Comparison of ENCODE assay signal across 20 cellular contexts in the genomic region with DNA sequence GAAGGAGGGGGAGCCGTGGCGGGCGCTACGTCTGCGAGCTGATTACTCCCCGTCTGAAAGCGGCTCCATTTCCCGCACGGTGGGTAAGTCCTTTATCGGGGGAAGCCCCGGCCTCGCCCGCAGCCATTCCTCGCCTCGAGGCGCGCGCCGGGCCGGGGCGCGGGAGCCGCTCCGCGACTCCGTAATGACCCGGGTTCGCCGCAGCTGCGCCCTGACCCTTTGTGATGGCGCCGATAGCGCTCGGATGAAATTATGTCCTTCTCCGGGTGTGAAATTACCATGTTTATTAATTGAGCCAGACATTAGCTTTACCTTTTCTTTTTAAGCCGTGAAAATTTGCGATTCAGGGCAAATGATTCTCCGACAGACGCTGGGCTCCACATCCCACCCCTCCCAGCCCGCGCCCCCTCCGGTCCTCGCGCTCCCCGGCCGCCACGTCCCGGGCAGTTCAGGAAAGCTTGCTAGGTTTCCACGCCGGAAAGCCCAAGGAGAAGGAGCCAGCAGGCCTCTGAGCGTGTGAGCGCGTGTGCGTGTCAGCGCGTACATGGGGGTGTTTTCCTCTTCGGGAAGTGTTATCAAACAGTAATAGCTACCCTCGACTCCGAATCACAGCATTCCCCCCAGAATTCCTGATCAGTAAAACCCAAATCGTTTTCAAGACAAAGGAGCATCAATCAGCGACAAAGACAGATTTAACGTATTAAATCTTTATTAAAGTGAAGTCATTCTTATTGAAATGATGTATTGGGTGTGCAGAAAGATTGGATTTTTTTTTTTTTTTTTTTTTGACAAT. TPM values are rescaled to one million over a fixed set of nuclear protein-coding genes. Genes with fewer than 3 reads are reported as not detected.
DNase-seq lines count a peak whose midpoint lies in the region; ATAC-seq and TF ChIP-seq lines count a peak whose summit lies in the region.
"Had no signal": no experiment of that assay in that cellular context is flagged by ENCODE, and none has a peak within 500 bp of the region (broad histone marks: within the 10 kb centered on the region; RNA-seq: fewer than 3 reads in every experiment).

No MANE protein-coding gene starts in this region.

- peak overlapping the region; percentile 6 for H3K27ac ChIP-seq in foreskin keratinocyte
- no peak overlapping the region for H3K27ac ChIP-seq in neural progenitor cell
- H3K27ac ChIP-seq in aorta (ENCODE audit: low read depth in 1 of 2, low read length in 2 of 2): no peak overlapping the region
- H3K27ac ChIP-seq in PC-9: no peak overlapping the region
- H3K27ac ChIP-seq: BLaER1, transverse colon had no signal

- intact Hi-C loops in aorta (cut with DNase I): no loop called here
- intact Hi-C loops in PC-9 (cut with micrococcal nuclease; ENCODE audit: unreplicated experiment): no loop called here

- H2AFZ ChIP-seq in neural progenitor cell (replicated peaks): no peak overlapping the region
- no peak overlapping the region for H2AFZ ChIP-seq in PC-9

- POLR2A ChIA-PET in PC-9 (lab: Charles Lee; ENCODE audit: unreplicated experiment): no interaction called here

- peaks cover 69% of the 10 kb centered on the region for H3F3A ChIP-seq in neural progenitor cell (ENCODE audit: low read depth)
- H3F3A ChIP-seq in PC-9 (ENCODE audit: insufficient read depth, low read depth): no peaks in the 10 kb centered on the region

- CTCF ChIA-PET in PC-9 (lab: Charles Lee): no interaction called here

- H3K27me3 ChIP-seq in foreskin keratinocyte (no peaks in the 10 kb centered on the region), neural progenitor cell (peaks cover 100% of the 10 kb centered on the region), aorta (ENCODE audit: control insufficient read depth in 1 of 2, insufficient read depth in 2 of 2, low read length in 1 of 2) (no peaks in the 10 kb centered on the region), PC-9 (ENCODE audit: insufficient read depth, low read depth) (no peaks in the 10 kb centered on the region)

- H3K4me2 ChIP-seq in neural progenitor cell (peak overlapping the region; percentile 18), PC-9 (no peak overlapping the region)
- H3K4me2 ChIP-seq: BLaER1 had no signal

- H3K79me2 ChIP-seq in neural progenitor cell (ENCODE audit: low read depth) (no peaks in the 10 kb centered on the region), PC-9 (ENCODE audit: low read depth) (no peaks in the 10 kb centered on the region)

- WGBS in aorta, 2 donors: 9 to 11% methylated on average over 60 to 62 of the region's 62 CpGs

- no peak overlapping the region for H3K4me3 Mint-ChIP-seq in T-helper 2 cell treated with Interferon-gamma antibody and Interleukin-4, amounts not matched to agents 5 μg/mL and 100 μg/mL, for 36 hours
- H3K4me3 Mint-ChIP-seq in IgD-negative memory B cell: peak overlapping the region in 3 of 4 donors; percentile 32 to 75 (median 63)
- peak overlapping the region; percentile 27 for H3K4me3 Mint-ChIP-seq in neural progenitor cell
- H3K4me3 Mint-ChIP-seq in activated T-cell treated with anti-CD3 and anti-CD28 coated beads, Interleukin-2, amount 50 U/mL, for 72 hours: peak overlapping the region in 1 of 2 donors; percentile 0
- H3K4me3 Mint-ChIP-seq: activated naive CD8-positive, alpha-beta T cell; natural killer cell; stimulated activated effector memory CD8-positive, alpha-beta T cell treated with anti-CD3 and anti-CD28 coated beads, Interleukin-12 subunit alpha, Interleukin-12 subunit beta, amount 100 ng/mL, for 72 hours had no signal

- H3K4me3 ChIP-seq in neural progenitor cell (no peak overlapping the region), aorta (ENCODE audit: low read length in 2 of 2) (no peak overlapping the region), PC-9 (no peak overlapping the region)
- H3K4me3 ChIP-seq: BLaER1, lung, transverse colon had no signal

- ATAC-seq in foreskin keratinocyte (no peak), aorta (ENCODE audit: low FRiP score) (no peak)
- ATAC-seq in activated T-cell treated with anti-CD3 and anti-CD28 coated beads, Interleukin-2, amount 50 U/mL, for 72 hours (replicated peaks in 1 of 2): no peak
- ATAC-seq: natural killer cell; stimulated activated effector memory CD8-positive, alpha-beta T cell treated with anti-CD3 and anti-CD28 coated beads, Interleukin-12 subunit alpha, Interleukin-12 subunit beta, amount 100 ng/mL, for 72 hours had no signal

- peaks cover 10% of the 10 kb centered on the region for H3K36me3 Mint-ChIP-seq in T-helper 2 cell treated with Interferon-gamma antibody and Interleukin-4, amounts not matched to agents 5 μg/mL and 100 μg/mL, for 36 hours (ENCODE audit: low read depth)
- H3K36me3 Mint-ChIP-seq in IgD-negative memory B cell (peaks cover 7% of the 10 kb centered on the region), neural progenitor cell (no peaks in the 10 kb centered on the region)
- peaks cover 8 to 16% of the 10 kb centered on the region in 2 donors for H3K36me3 Mint-ChIP-seq in activated T-cell treated with anti-CD3 and anti-CD28 coated beads, Interleukin-2, amount 50 U/mL, for 72 hours (ENCODE audit: insufficient read depth in 2 of 2)
- H3K36me3 Mint-ChIP-seq: stimulated activated effector memory CD8-positive, alpha-beta T cell treated with anti-CD3 and anti-CD28 coated beads, Interleukin-12 subunit alpha, Interleukin-12 subunit beta, amount 100 ng/mL, for 72 hours had no signal

- no peak for DNase-seq in T-helper 2 cell treated with Interferon-gamma antibody and Interleukin-4, amounts not matched to agents 5 μg/mL and 100 μg/mL, for 36 hours (ENCODE audit: low spot score)
- DNase-seq in T-helper 2 cell (no peak), foreskin keratinocyte (no peak), neural progenitor cell (ENCODE audit: low spot score) (peak; percentile 69), aorta (no peak), PC-9 (no peak)
- no peak for DNase-seq in activated T-cell treated with anti-CD3 and anti-CD28 coated beads, Interleukin-2, amount 50 U/mL, for 72 hours
- DNase-seq: activated CD4-positive, alpha-beta T cell treated with anti-CD3 and anti-CD28 coated beads for 4 hours; Kasumi-1; natural killer cell; NCI-H1105; NCI-H2107; SIG-M5; T-helper 9 cell; transverse colon had no signal

- H3K9me2 ChIP-seq in PC-9 (ENCODE audit: insufficient read depth): no peaks in the 10 kb centered on the region

- no peak for TF ChIP-seq CTCF in foreskin keratinocyte (conservative IDR thresholded peaks at IDR 0.05)
- TF ChIP-seq CTCF in neural progenitor cell (IDR thresholded peaks at IDR 0.05): no peak
- no peak for TF ChIP-seq CTCF in PC-9 (conservative IDR thresholded peaks at IDR 0.05)

- H3K4me1 ChIP-seq in foreskin keratinocyte (peaks cover 4% of the 10 kb centered on the region), neural progenitor cell (peaks cover 33% of the 10 kb centered on the region), aorta (ENCODE audit: control insufficient read depth in 1 of 2, insufficient read depth in 2 of 2, low read length in 2 of 2) (no peaks in the 10 kb centered on the region), PC-9 (replicated peaks; ENCODE audit: insufficient read depth) (0 out of 2 replicates have a peak, but pooled peaks cover 5% of the 10 kb centered on the region)

- H3K9me3 ChIP-seq in neural progenitor cell (ENCODE audit: low read depth): no peaks in the 10 kb centered on the region
- H3K9me3 ChIP-seq in aorta (ENCODE audit: control insufficient read depth, low read length): peaks cover 6% of the 10 kb centered on the region
- no peaks in the 10 kb centered on the region for H3K9me3 ChIP-seq in PC-9 (ENCODE audit: insufficient read depth, low read depth)
- H3K9me3 ChIP-seq: transverse colon had no signal

- H3K9me3 Mint-ChIP-seq in T-helper 2 cell treated with Interferon-gamma antibody and Interleukin-4, amounts not matched to agents 5 μg/mL and 100 μg/mL, for 36 hours: peaks cover 9% of the 10 kb centered on the region
- H3K9me3 Mint-ChIP-seq in IgD-negative memory B cell (peaks cover 0 to 28% (median 10%) of the 10 kb centered on the region in 3 donors), neural progenitor cell (peaks cover 3% of the 10 kb centered on the region)
- peaks cover 5 to 7% of the 10 kb centered on the region in 2 donors for H3K9me3 Mint-ChIP-seq in activated T-cell treated with anti-CD3 and anti-CD28 coated beads, Interleukin-2, amount 50 U/mL, for 72 hours

- peaks cover 91% of the 10 kb centered on the region for H3K27me3 Mint-ChIP-seq in T-helper 2 cell treated with Interferon-gamma antibody and Interleukin-4, amounts not matched to agents 5 μg/mL and 100 μg/mL, for 36 hours (ENCODE audit: low read depth)
- H3K27me3 Mint-ChIP-seq in IgD-negative memory B cell (peaks cover 83% of the 10 kb centered on the region), neural progenitor cell (ENCODE audit: insufficient read depth, low read depth) (peaks cover 94% of the 10 kb centered on the region)
- peaks cover 94% of the 10 kb centered on the region for H3K27me3 Mint-ChIP-seq in activated T-cell treated with anti-CD3 and anti-CD28 coated beads, Interleukin-2, amount 50 U/mL, for 72 hours (ENCODE audit: low read depth)

- peaks cover 4% of the 10 kb centered on the region for H3K4me1 Mint-ChIP-seq in T-helper 2 cell treated with Interferon-gamma antibody and Interleukin-4, amounts not matched to agents 5 μg/mL and 100 μg/mL, for 36 hours (ENCODE audit: low read depth)
- H3K4me1 Mint-ChIP-seq in IgD-negative memory B cell (peaks cover 2 to 9% (median 6%) of the 10 kb centered on the region in 3 donors), neural progenitor cell (peaks cover 42% of the 10 kb centered on the region)
- peaks cover 32% of the 10 kb centered on the region for H3K4me1 Mint-ChIP-seq in activated T-cell treated with anti-CD3 and anti-CD28 coated beads, Interleukin-2, amount 50 U/mL, for 72 hours (ENCODE audit: low read depth)

- no peaks in the 10 kb centered on the region for H3K36me3 ChIP-seq in neural progenitor cell
- no peaks in the 10 kb centered on the region for H3K36me3 ChIP-seq in aorta (ENCODE audit: control insufficient read depth in 1 of 2, insufficient read depth in 2 of 2, low read length in 1 of 2)
- no peaks in the 10 kb centered on the region for H3K36me3 ChIP-seq in PC-9 (ENCODE audit: low read depth)
- H3K36me3 ChIP-seq: BLaER1, transverse colon had no signal

- H3K27ac Mint-ChIP-seq in T-helper 2 cell treated with Interferon-gamma antibody and Interleukin-4, amounts not matched to agents 5 μg/mL and 100 μg/mL, for 36 hours: peak overlapping the region; percentile 82
- H3K27ac Mint-ChIP-seq in IgD-negative memory B cell (peak overlapping the region in 2 of 3 donors; percentile 18 to 89), neural progenitor cell (no peak overlapping the region)
- H3K27ac Mint-ChIP-seq in activated T-cell treated with anti-CD3 and anti-CD28 coated beads, Interleukin-2, amount 50 U/mL, for 72 hours: no peak overlapping the region
- H3K27ac Mint-ChIP-seq: natural killer cell; stimulated activated effector memory CD8-positive, alpha-beta T cell treated with anti-CD3 and anti-CD28 coated beads, Interleukin-12 subunit alpha, Interleukin-12 subunit beta, amount 100 ng/mL, for 72 hours had no signal

- no TSS peak for BruUV-seq in PC-9 (replicated peaks; lab: Mats Ljungman, UMichigan)

- H3K9ac ChIP-seq in neural progenitor cell: no peak overlapping the region
- H3K9ac ChIP-seq: BLaER1 had no signal

- peaks cover 81% of the 10 kb centered on the region for H4K20me1 ChIP-seq in neural progenitor cell (ENCODE audit: low read depth)
- H4K20me1 ChIP-seq in PC-9 (ENCODE audit: insufficient read depth): no peaks in the 10 kb centered on the region

RNA-seq across cellular contexts. Expression of a gene that starts 30.0 kb away (rescaled TPM):
- polyA plus RNA-seq in IgD-negative memory B cell (not detected), foreskin keratinocyte (26.0 and 30.9 TPM in 2 replicates), aorta (under 1 TPM in 1 of 2 donors, not detected in 1; 0.38 TPM)
- total RNA-seq in foreskin keratinocyte (35.2 and 37.0 TPM in 2 replicates), neural progenitor cell (ENCODE audit: low replicate concordance) (0.39 and 0.65 TPM in 2 replicates), aorta (under 1 TPM; 0.23 to 0.63 TPM), PC-9 (2021) (37.0 and 43.8 TPM in 2 replicates)
- under 1 TPM; 0.35 to 0.36 TPM for total RNA-seq in activated T-cell treated with anti-CD3 and anti-CD28 coated beads, Interleukin-2, amount 50 U/mL, for 72 hours
- total RNA-seq: natural killer cell, transverse colon had no signal

Comparison
In these comparisons a context has a peak if more than half of its experiments do, and no peak if none do; other contexts are left out.
1. H3K27ac Mint-ChIP-seq: peak in T-helper 2 cell treated with Interferon-gamma antibody and Interleukin-4, amounts not matched to agents 5 μg/mL and 100 μg/mL, for 36 hours (single experiment) and IgD-negative memory B cell (2 of 3); none in neural progenitor cell (single experiment) and activated T-cell treated with anti-CD3 and anti-CD28 coated beads, Interleukin-2, amount 50 U/mL, for 72 hours (single experiment).
2. RNA of a gene that starts 30.0 kb away (total RNA-seq): 37.0 to 43.8 TPM in PC-9 and 35.2 to 37.0 TPM in foreskin keratinocyte; 0.23 to 0.63 TPM in aorta, 0.39 to 0.65 TPM in neural progenitor cell and 0.35 to 0.36 TPM in activated T-cell treated with anti-CD3 and anti-CD28 coated beads, Interleukin-2, amount 50 U/mL, for 72 hours; every median in the first group is over 10 times any median in the second.